Comparison of ENCODE assay signal across 18 cellular contexts in the genomic region with DNA sequence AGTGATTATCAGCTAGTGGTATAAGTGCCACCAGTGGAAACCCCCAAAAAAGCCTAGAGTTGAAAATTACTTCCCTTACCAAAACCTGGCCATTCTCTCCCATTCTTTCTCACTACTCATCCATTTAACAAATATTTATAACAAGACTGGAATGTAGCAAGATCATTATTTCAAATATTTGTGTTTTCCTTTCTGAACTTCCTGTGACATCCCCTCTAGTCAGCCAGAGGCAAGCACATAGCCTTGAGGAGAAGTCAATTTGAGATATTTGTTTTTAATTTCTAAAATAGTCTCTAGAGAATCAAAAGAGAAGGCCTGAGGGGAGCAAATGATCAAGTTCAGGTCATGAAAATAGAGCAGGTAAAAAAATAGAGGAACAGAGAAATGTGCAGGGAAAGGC.
DNase-seq lines count a peak whose midpoint lies in the region; ATAC-seq and TF ChIP-seq lines count a peak whose summit lies in the region.
"Had no signal": no experiment of that assay in that cellular context is flagged by ENCODE, and none has a peak within 500 bp of the region (broad histone marks: within the 10 kb centered on the region; RNA-seq: fewer than 3 reads in every experiment).

No MANE protein-coding gene starts in this region.

- no peak overlapping the region for H2BK15ac ChIP-seq in mesenchymal stem cell (ENCODE audit: low read depth, poor library complexity, severe bottlenecking)

- peak overlapping the region; percentile 58 for H2BK5ac ChIP-seq in mesenchymal stem cell (ENCODE audit: low read depth, low read length, poor library complexity, severe bottlenecking)

- no peak overlapping the region for H4K91ac ChIP-seq in mesenchymal stem cell (ENCODE audit: low read length)

- no peak overlapping the region for H2BK12ac ChIP-seq in mesenchymal stem cell (ENCODE audit: low read length in 2 of 2)

- H3K4me1 ChIP-seq in OCI-LY3 (ENCODE audit: low read length) (peaks cover 34% of the 10 kb centered on the region), mesenchymal stem cell (ENCODE audit: control insufficient read depth, insufficient read depth, low read depth, low read length) (peaks cover 4% of the 10 kb centered on the region)
- H3K4me1 ChIP-seq: BLaER1, Caco-2, HAP-1 had no signal

- no peak overlapping the region for H3K4ac ChIP-seq in mesenchymal stem cell (ENCODE audit: low read depth in 1 of 2, low read length in 2 of 2)

- H3K4me3 ChIP-seq in OCI-LY3 (ENCODE audit: low read length) (no peak overlapping the region), mesenchymal stem cell (ENCODE audit: insufficient read depth in 1 of 2, low read depth in 1 of 2, low read length in 2 of 2) (no peak overlapping the region)
- H3K4me3 ChIP-seq: BLaER1, HAP-1 had no signal

- H3K18ac ChIP-seq in mesenchymal stem cell (ENCODE audit: low read depth in 1 of 2, low read length in 2 of 2): no peak overlapping the region

- no peak overlapping the region for H3K23ac ChIP-seq in mesenchymal stem cell (ENCODE audit: low read length in 2 of 2)

- no peak overlapping the region for H2BK120ac ChIP-seq in mesenchymal stem cell (ENCODE audit: low read depth, low read length)

- H3K79me1 ChIP-seq in mesenchymal stem cell (replicated peaks; ENCODE audit: low read length, poor library complexity, severe bottlenecking): no peaks in the 10 kb centered on the region

- H3K79me2 ChIP-seq in OCI-LY3 (ENCODE audit: low read length): no peaks in the 10 kb centered on the region

- H3K9ac ChIP-seq in OCI-LY3 (ENCODE audit: low read length) (no peak overlapping the region), mesenchymal stem cell (ENCODE audit: low read length) (no peak overlapping the region)
- H3K9ac ChIP-seq: BLaER1 had no signal

- H4K20me1 ChIP-seq in OCI-LY3 (ENCODE audit: insufficient read depth, low read length): no peaks in the 10 kb centered on the region
- H4K20me1 ChIP-seq: BLaER1 had no signal

- H3K27ac ChIP-seq in OCI-LY3 (ENCODE audit: low read length) (no peak overlapping the region), mesenchymal stem cell (ENCODE audit: low read length, poor library complexity, severe bottlenecking) (no peak overlapping the region)
- H3K27ac ChIP-seq: 22Rv1, BLaER1, C4-2B had no signal

- no peaks in the 10 kb centered on the region for H3K27me3 ChIP-seq in OCI-LY3 (ENCODE audit: low read depth, low read length)
- no peaks in the 10 kb centered on the region for H3K27me3 ChIP-seq in mesenchymal stem cell (ENCODE audit: control insufficient read depth in 1 of 2, insufficient read depth in 1 of 2, low read length in 2 of 2)
- H3K27me3 ChIP-seq: BLaER1 had no signal

- H3K36me3 ChIP-seq in OCI-LY3 (replicated peaks; ENCODE audit: low read depth, low read length): no peaks in the 10 kb centered on the region
- no peaks in the 10 kb centered on the region for H3K36me3 ChIP-seq in mesenchymal stem cell (ENCODE audit: control insufficient read depth in 1 of 2, insufficient read depth in 2 of 2, low read depth in 1 of 2, low read length in 2 of 2)
- H3K36me3 ChIP-seq: BLaER1, HAP-1 had no signal

- DNase-seq in ELR (ENCODE audit: low read depth): peak; percentile 8
- no peak for DNase-seq in mesenchymal stem cell
- no peak for DNase-seq in ureter (ENCODE audit: low spot score)
- DNase-seq: Caco-2; CD4-positive, CD25-positive, alpha-beta regulatory T cell; CD8-positive, alpha-beta T cell; DMS153; DND-41; GF-D8; GOT3; HFFc6 had no signal

- no peak overlapping the region for H4K8ac ChIP-seq in mesenchymal stem cell (ENCODE audit: low read length)

- no peak for ATAC-seq in GM21381 (IDR thresholded peaks at IDR 0.05; ENCODE audit: unreplicated experiment)
- no peak for ATAC-seq in HG03045 (IDR thresholded peaks at IDR 0.05; ENCODE audit: unreplicated experiment)
- ATAC-seq: CD8-positive, alpha-beta T cell had no signal

- no peak for TF ChIP-seq CTCF in OCI-LY3 (IDR thresholded peaks at IDR 0.05; ENCODE audit: low read depth, low read length)

- H3K9me3 ChIP-seq in OCI-LY3 (ENCODE audit: insufficient read depth, low read length) (no peaks in the 10 kb centered on the region), mesenchymal stem cell (ENCODE audit: control insufficient read depth, low read length) (no peaks in the 10 kb centered on the region)
- H3K9me3 ChIP-seq: BLaER1, Caco-2, HAP-1 had no signal

- H2AFZ ChIP-seq in OCI-LY3 (ENCODE audit: low read depth, low read length) (no peak overlapping the region), mesenchymal stem cell (ENCODE audit: low read depth, low read length) (no peak overlapping the region)

- H2AK5ac ChIP-seq in mesenchymal stem cell (ENCODE audit: low read length, severe bottlenecking): peak overlapping the region; percentile 54

- H3K4me2 ChIP-seq in OCI-LY3 (ENCODE audit: low read length) (peak overlapping the region; percentile 13; the same call in 1 of the 2 replicates), mesenchymal stem cell (ENCODE audit: low read length, poor library complexity, severe bottlenecking) (no peak overlapping the region)
- H3K4me2 ChIP-seq: BLaER1 had no signal

- H3K14ac ChIP-seq in mesenchymal stem cell (ENCODE audit: low read length in 2 of 2): no peak overlapping the region
